In the genomic region with DNA sequence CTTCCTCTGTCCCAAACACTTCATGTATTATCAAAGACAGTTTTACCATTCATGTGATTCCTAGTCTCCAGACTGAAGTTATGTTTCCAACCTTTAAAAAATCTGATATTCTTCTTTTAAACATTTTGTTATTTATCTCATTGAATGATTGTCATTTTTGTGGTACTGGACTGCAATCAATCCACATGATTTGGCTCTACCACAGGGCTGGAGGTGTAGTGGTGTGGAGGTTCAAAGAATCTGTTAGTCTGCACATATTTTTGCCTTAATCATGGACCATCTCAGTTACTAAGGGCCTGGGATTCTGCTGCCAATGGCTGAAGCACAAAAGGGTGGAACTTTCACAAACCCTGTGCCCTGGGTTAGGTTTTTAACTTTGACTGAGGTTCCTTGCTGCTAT, we compare ENCODE assay signal across 5 cellular contexts.
"Had no signal": no experiment of that assay in that cellular context is flagged by ENCODE, and none has a peak within 500 bp of the region (broad histone marks: within the 10 kb centered on the region; RNA-seq: fewer than 3 reads in every experiment).

No MANE protein-coding gene starts in this region.

- ATAC-seq: GM23338, K562 had no signal

- DNase-seq: H9, HCEC 1CT, IMR-90 had no signal

- H2AFZ ChIP-seq: GM23338 had no signal

- H3K4me3 ChIP-seq: GM23338, K562 had no signal

- H3K4me2 ChIP-seq: GM23338 had no signal
